Comparison of ENCODE assay signal across 9 cellular contexts in the genomic region with DNA sequence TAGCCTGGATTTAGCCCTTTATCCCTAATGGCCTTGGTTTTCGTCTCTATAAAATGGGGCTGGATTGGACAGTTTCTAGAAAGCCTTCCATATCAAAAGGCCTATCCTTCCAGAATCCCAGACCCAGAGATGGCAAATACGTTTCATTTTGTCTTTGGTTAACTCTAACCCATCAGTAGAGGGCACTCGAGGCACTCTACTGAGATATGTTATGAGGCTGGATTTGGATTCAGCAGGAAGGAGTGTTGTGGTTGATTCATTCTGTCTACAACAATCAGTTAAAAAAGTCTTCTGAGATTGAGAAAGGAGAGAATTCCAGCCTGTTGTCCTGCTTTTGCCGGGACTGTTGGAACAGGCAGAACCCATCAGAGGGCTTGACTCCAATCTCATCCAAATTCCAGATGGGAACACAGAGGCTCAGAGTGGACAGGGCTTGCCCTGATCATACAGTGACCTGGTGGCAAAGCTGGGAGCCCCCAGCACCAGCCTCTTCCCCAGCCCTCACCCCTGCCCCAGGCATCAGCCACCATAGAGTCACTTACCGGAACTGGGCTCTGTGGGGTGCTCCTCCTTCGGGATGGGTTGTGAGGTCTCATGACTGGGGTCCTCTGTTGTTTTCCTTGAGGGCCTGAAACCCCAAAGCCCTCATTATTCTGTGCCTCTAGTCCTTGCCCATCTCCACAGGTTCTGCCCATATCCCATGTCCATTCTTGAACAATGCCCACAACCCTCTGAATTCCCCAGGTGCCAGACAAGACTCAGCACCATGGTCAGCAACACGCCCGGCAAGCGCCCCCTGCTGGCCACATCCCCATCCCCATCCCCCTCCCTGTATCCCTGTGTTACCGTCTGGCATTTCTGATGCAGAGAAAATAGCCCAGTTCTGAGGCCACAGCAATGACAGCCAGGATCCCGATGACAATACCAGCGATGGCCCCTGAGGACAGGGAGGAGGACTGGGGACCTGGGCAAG. TPM values are rescaled to one million over a fixed set of nuclear protein-coding genes. Genes with fewer than 3 reads are reported as not detected.
DNase-seq lines count a peak whose midpoint lies in the region; ATAC-seq, FAIRE-seq and TF ChIP-seq lines count a peak whose summit lies in the region.
"Had no signal": no experiment of that assay in that cellular context is flagged by ENCODE, and none has a peak within 500 bp of the region (broad histone marks: within the 10 kb centered on the region; RNA-seq: fewer than 3 reads in every experiment).

No MANE protein-coding gene starts in this region.

- TF ChIP-seq CTCF in GM23338 (conservative IDR thresholded peaks at IDR 0.05; ENCODE audit: low read depth in 2 of 2) (peak; percentile 87), endothelial cell of umbilical vein (IDR thresholded peaks at IDR 0.05; ENCODE audit: extremely low read depth in 1 of 2, insufficient read depth in 1 of 2, low read depth in 1 of 2, low read length in 2 of 2) (peak; percentile 66 to 82), stomach (IDR thresholded peaks at IDR 0.05) (no peak)

- no peak for TF ChIP-seq EP300 in stomach (IDR thresholded peaks at IDR 0.05)

- 30 to 34% (median 32%) methylated on average over 11 to 12 of the region's 12 CpGs for WGBS in stomach, 5 donors

- DNase-seq in COLO668 (lab: John Stamatoyannopoulos, UW; ENCODE audit: unreplicated experiment) (peak; percentile 26), GM23338 (ENCODE audit: low spot score) (peak; percentile 78), OCI-M1 (lab: John Stamatoyannopoulos, UW) (peak; percentile 79), endothelial cell of umbilical vein (ENCODE audit: low read depth, low spot score) (peak; percentile 34), stomach (no peak)
- peak; percentile 31 to 59 for DNase-seq in stimulated activated CD4-positive, alpha-beta T cell treated with anti-CD3 and anti-CD28 coated beads, Interleukin-2, amount 100 ng/mL, for 24 hours

- peak; percentile 92 for ATAC-seq in GM23338
- no peak for ATAC-seq in GM21367 (IDR thresholded peaks at IDR 0.05; ENCODE audit: unreplicated experiment)
- no peak for ATAC-seq in HG03571 (IDR thresholded peaks at IDR 0.05; ENCODE audit: unreplicated experiment)

- no peaks in the 10 kb centered on the region for H3K9me2 ChIP-seq in GM23338 (ENCODE audit: insufficient read depth)

- H3K27ac Mint-ChIP-seq in GM23338, result no peak overlapping the region
- H3K27ac Mint-ChIP-seq: memory B cell had no signal

- H3K79me2 ChIP-seq in GM23338 (replicated peaks; ENCODE audit: insufficient read depth) (no peaks in the 10 kb centered on the region), endothelial cell of umbilical vein (ENCODE audit: control insufficient read depth, insufficient read depth, low read length) (no peaks in the 10 kb centered on the region)

- POLR2A ChIA-PET in endothelial cell of umbilical vein (lab: Charles Lee), result no interaction called here

- peaks cover 54% of the 10 kb centered on the region for H3K9me3 Mint-ChIP-seq in GM23338

- intact Hi-C loops in endothelial cell of umbilical vein (cut with micrococcal nuclease) (no loop called here), stomach (cut with DNase I; ENCODE audit: low total_unique reads) (no loop called here)

- H4K20me1 ChIP-seq in GM23338 (replicated peaks; ENCODE audit: insufficient read depth) (no peaks in the 10 kb centered on the region), endothelial cell of umbilical vein (replicated peaks; ENCODE audit: control insufficient read depth, extremely low read depth, insufficient read depth, low read length) (no peaks in the 10 kb centered on the region)

- no peak overlapping the region for H3K27ac ChIP-seq in GM23338 (ENCODE audit: low read depth)
- H3K27ac ChIP-seq in endothelial cell of umbilical vein (ENCODE audit: insufficient read depth, low read depth, low read length), result no peak overlapping the region
- H3K27ac ChIP-seq in stomach, result no peak overlapping the region

- peaks cover 6% of the 10 kb centered on the region for H3K27me3 Mint-ChIP-seq in GM23338 (ENCODE audit: insufficient read depth, low read depth, poor library complexity)

- no peak overlapping the region for H3K9ac ChIP-seq in endothelial cell of umbilical vein (replicated peaks; ENCODE audit: extremely low read depth, insufficient read depth, low read length)

- no peaks in the 10 kb centered on the region for H3K4me1 Mint-ChIP-seq in GM23338
- H3K4me1 Mint-ChIP-seq: memory B cell had no signal

- H3K9me1 ChIP-seq in endothelial cell of umbilical vein (replicated peaks; ENCODE audit: control insufficient read depth, extremely low read depth, insufficient read depth, low read length), result no peaks in the 10 kb centered on the region

- dilution Hi-C loops in endothelial cell of umbilical vein (cut with MboI; ENCODE audit: extremely low pct_ligation_motif_present, low sequenced_read_pairs), result no loop called here

- no peak overlapping the region for H3K4me3 ChIP-seq in GM23338
- no peak overlapping the region for H3K4me3 ChIP-seq in endothelial cell of umbilical vein (replicated peaks in 1 of 3; ENCODE audit: insufficient read depth in 1 of 3, low read depth in 1 of 3, low read length in 3 of 3)
- H3K4me3 ChIP-seq in stomach, result no peak overlapping the region

- H3K36me3 ChIP-seq in GM23338 (ENCODE audit: insufficient read depth) (no peaks in the 10 kb centered on the region), endothelial cell of umbilical vein (ENCODE audit: control insufficient read depth in 2 of 2, extremely low read depth in 1 of 2, insufficient read depth in 2 of 2, low read length in 2 of 2) (no peaks in the 10 kb centered on the region), stomach (no peaks in the 10 kb centered on the region)

- no peak overlapping the region for H2AFZ ChIP-seq in GM23338
- H2AFZ ChIP-seq in endothelial cell of umbilical vein (ENCODE audit: low read depth, low read length), result no peak overlapping the region

- H3K9me3 ChIP-seq in endothelial cell of umbilical vein (replicated peaks; ENCODE audit: control insufficient read depth, insufficient read depth, low read length), result no peaks in the 10 kb centered on the region
- H3K9me3 ChIP-seq in stomach, result peaks cover 0 to 32% (median 16%) of the 10 kb centered on the region in 4 donors

- peaks cover 14% of the 10 kb centered on the region for H3K36me3 Mint-ChIP-seq in GM23338 (ENCODE audit: low read depth)

- TF ChIP-seq POLR2A in endothelial cell of umbilical vein (IDR thresholded peaks at IDR 0.05; ENCODE audit: low read depth, low read length), result no peak
- no peak for TF ChIP-seq POLR2A in stomach (IDR thresholded peaks at IDR 0.05)

- H3K4me1 ChIP-seq in GM23338 (ENCODE audit: insufficient read depth), result no peaks in the 10 kb centered on the region
- no peaks in the 10 kb centered on the region for H3K4me1 ChIP-seq in endothelial cell of umbilical vein (ENCODE audit: control insufficient read depth, extremely low read depth, insufficient read depth, low read length)
- H3K4me1 ChIP-seq in stomach, result no peaks in the 10 kb centered on the region

- no peak overlapping the region for H3K4me3 Mint-ChIP-seq in GM23338
- H3K4me3 Mint-ChIP-seq: memory B cell had no signal

- H3K27me3 ChIP-seq in GM23338 (ENCODE audit: insufficient read depth) (no peaks in the 10 kb centered on the region), endothelial cell of umbilical vein (ENCODE audit: control insufficient read depth in 2 of 2, insufficient read depth in 2 of 2, low read length in 2 of 2) (peaks cover 3 to 7% of the 10 kb centered on the region in 2 experiments), stomach (peaks cover 0 to 38% (median 0%) of the 10 kb centered on the region in 3 donors)

- BruUV-seq in endothelial cell of umbilical vein (replicated peaks; lab: Mats Ljungman, UMichigan), result no TSS peak

- H3K4me2 ChIP-seq in GM23338, result no peak overlapping the region
- H3K4me2 ChIP-seq in endothelial cell of umbilical vein (ENCODE audit: insufficient read depth, low read length), result no peak overlapping the region

- no peaks in the 10 kb centered on the region for H3F3A ChIP-seq in GM23338 (replicated peaks; ENCODE audit: low read depth)

- CTCF ChIA-PET in endothelial cell of umbilical vein (lab: Charles Lee), result interaction anchor here (0.7 to 1.1 kb wide), 3 partner anchors 10 to 58 kb away, joined by 4 read pairs; no protein-coding TSS in a partner anchor

- peak; percentile 33 for FAIRE-seq in endothelial cell of umbilical vein (lab: Jason Lieb, UNC)

TF ChIP-seq in GM23338, 12 proteins besides CTCF, POLR2A, EP300 and RAD21 (continues in another document):
- TF ChIP-seq NANOG (IDR thresholded peaks at IDR 0.05; ENCODE audit: borderline replicate concordance) (no peak), EZH2phosphoT487 (IDR thresholded peaks at IDR 0.05; ENCODE audit: unreplicated experiment) (no peak)

TF ChIP-seq in endothelial cell of umbilical vein, 7 proteins besides CTCF, POLR2A, EP300 and RAD21 (continues in another document):
- no peak for TF ChIP-seq MYC (IDR thresholded peaks at IDR 0.05; ENCODE audit: low read depth, low read length)
- no peak for TF ChIP-seq EZH2 (IDR thresholded peaks at IDR 0.05; ENCODE audit: borderline replicate concordance, low read depth, low read length, severe bottlenecking)

RNA-seq across cellular contexts. Expression of gene ZNF180, which starts 12.3 kb away (rescaled TPM):
- 10.5 and 10.6 TPM in 2 replicates for total RNA-seq in GM23338 (2014; rRNA removed; shearing (Covaris generic))
- polyA plus RNA-seq in GM23338 (2016; fragmentation: Nextera tagmentation; extraction: Ambion mirVana), result 4.6 and 6.9 TPM in 2 replicates
- total RNA-seq in endothelial cell of umbilical vein, result 8.6 and 8.9 TPM in 2 replicates
- polyA plus RNA-seq in endothelial cell of umbilical vein, result 1.4 and 2.1 TPM in 2 replicates
- polyA plus RNA-seq in endothelial cell of umbilical vein (2011; cell fraction: cytosol; rRNA removed), result 1.9 and 2.0 TPM in 2 replicates
- 3.1 and 4.0 TPM in 2 replicates for polyA plus RNA-seq in endothelial cell of umbilical vein (2011; cell fraction: nucleus; rRNA removed)
- 3.8 and 4.0 TPM in 2 replicates for polyA plus RNA-seq in endothelial cell of umbilical vein (2012)
- 3.6 and 8.4 TPM in 2 replicates for polyA minus RNA-seq in endothelial cell of umbilical vein
- 3.0 TPM for polyA minus RNA-seq in endothelial cell of umbilical vein (2011; cell fraction: cytosol; rRNA and poly(A)+ RNA removed)
- 2.6 and 10.8 TPM in 2 replicates for polyA minus RNA-seq in endothelial cell of umbilical vein (2011; cell fraction: nucleus; rRNA and poly(A)+ RNA removed)
- 10 to 100 TPM in 4 of 5 donors, under 1 TPM in 1; 0.58 to 94.7 (median 20.9) TPM for total RNA-seq in stomach
- 1 to 10 TPM; 2.7 to 4.6 (median 2.9) TPM for polyA plus RNA-seq in stomach

RNA-seq across cellular contexts. Expression of gene CEACAM20, which starts 16.9 kb away (rescaled TPM):
- total RNA-seq in GM23338 (2014; rRNA removed; shearing (Covaris generic)), result not detected in 2 replicates
- not detected in 2 replicates for polyA plus RNA-seq in GM23338 (2016; fragmentation: Nextera tagmentation; extraction: Ambion mirVana)
- not detected in 2 replicates for total RNA-seq in endothelial cell of umbilical vein
- 0.06 TPM in 2 replicates for polyA plus RNA-seq in endothelial cell of umbilical vein
- polyA plus RNA-seq in endothelial cell of umbilical vein (2011; cell fraction: cytosol; rRNA removed), result not detected in 2 replicates
- 0.25 and 0.50 TPM in 2 replicates for polyA plus RNA-seq in endothelial cell of umbilical vein (2011; cell fraction: nucleus; rRNA removed)
- 0.15 TPM in 1 of 2 replicates, not detected in the other for polyA plus RNA-seq in endothelial cell of umbilical vein (2012)
- 0.74 TPM in 1 of 2 replicates, not detected in the other for polyA minus RNA-seq in endothelial cell of umbilical vein
- polyA minus RNA-seq in endothelial cell of umbilical vein (2011; cell fraction: cytosol; rRNA and poly(A)+ RNA removed), result not detected
- 0.24 and 0.38 TPM in 2 replicates for polyA minus RNA-seq in endothelial cell of umbilical vein (2011; cell fraction: nucleus; rRNA and poly(A)+ RNA removed)
- under 1 TPM in 1 of 5 donors, not detected in 4; 0.55 TPM for total RNA-seq in stomach
- polyA plus RNA-seq in stomach, result not detected

Comparison
In these comparisons a context has a peak if more than half of its experiments do, and no peak if none do; other contexts are left out.
1. CTCF ChIP-seq: peak in GM23338 (2 of 2) and endothelial cell of umbilical vein (2 of 2); none in stomach (0 of 7).